36 cellular contexts compared by ENCODE assay signal in the genomic region with DNA sequence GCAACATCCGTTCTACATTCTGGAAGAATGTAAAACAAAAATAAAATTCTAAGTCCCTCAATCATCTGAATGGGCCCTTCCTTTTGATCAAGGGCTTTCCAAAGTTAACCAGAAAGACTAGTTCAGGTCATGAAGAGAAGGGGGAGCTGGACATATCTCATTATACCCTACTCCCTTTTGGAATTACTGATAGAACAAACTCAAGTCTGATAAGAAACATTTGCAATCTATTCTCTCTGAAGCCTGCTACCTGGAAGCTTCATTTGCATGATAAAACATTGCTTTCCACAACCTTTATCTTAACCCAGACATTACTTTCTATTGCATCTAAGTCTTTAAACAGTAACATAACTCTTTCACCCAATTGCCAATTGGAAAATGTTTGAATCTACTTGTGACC. TPM values are rescaled to one million over a fixed set of nuclear protein-coding genes. Genes with fewer than 3 reads are reported as not detected.
"Had no signal": no experiment of that assay in that cellular context is flagged by ENCODE, and none has a peak within 500 bp of the region (broad histone marks: within the 10 kb centered on the region; RNA-seq: fewer than 3 reads in every experiment).

No MANE protein-coding gene starts in this region.

- H3K4me1 Mint-ChIP-seq: memory B cell; mesothelial cell of epicardium; naive B cell; neural crest cell; stimulated activated effector memory CD8-positive, alpha-beta T cell treated with anti-CD3 and anti-CD28 coated beads, Interleukin-12 subunit alpha, Interleukin-12 subunit beta, amount 100 ng/mL, for 72 hours had no signal

- H3K36me3 Mint-ChIP-seq: memory B cell; mesothelial cell of epicardium; stimulated activated effector memory CD8-positive, alpha-beta T cell treated with anti-CD3 and anti-CD28 coated beads, Interleukin-12 subunit alpha, Interleukin-12 subunit beta, amount 100 ng/mL, for 72 hours had no signal

- H3K27ac Mint-ChIP-seq: memory B cell; mesothelial cell of epicardium; naive B cell; natural killer cell treated with Interleukin-12 subunit alpha and Interleukin-12 subunit beta and Interleukin-15 and Interleukin-18, amount 100 ng/mL, for 72 hours; stimulated activated effector memory CD8-positive, alpha-beta T cell treated with anti-CD3 and anti-CD28 coated beads, Interleukin-12 subunit alpha, Interleukin-12 subunit beta, amount 100 ng/mL, for 72 hours had no signal

- H3K4me3 Mint-ChIP-seq: memory B cell; mesothelial cell of epicardium; naive B cell; natural killer cell treated with Interleukin-12 subunit alpha and Interleukin-12 subunit beta and Interleukin-15 and Interleukin-18, amount 100 ng/mL, for 72 hours; neural crest cell; stimulated activated effector memory CD8-positive, alpha-beta T cell treated with anti-CD3 and anti-CD28 coated beads, Interleukin-12 subunit alpha, Interleukin-12 subunit beta, amount 100 ng/mL, for 72 hours had no signal

- H3K36me3 ChIP-seq: gastrocnemius medialis, heart right ventricle, neutrophil, prostate gland, right atrium auricular region, stomach, thyroid gland, vagina had no signal

- H3K27ac ChIP-seq: coronary artery, gastrocnemius medialis, heart right ventricle, neutrophil, prostate gland, right atrium auricular region, stomach, thyroid gland, vagina had no signal

- H3K27me3 ChIP-seq: gastrocnemius medialis, neutrophil, right atrium auricular region, stomach, thyroid gland, vagina had no signal

- H3K4me2 ChIP-seq: smooth muscle cell had no signal

- ATAC-seq: gastrocnemius medialis; heart right ventricle; left ventricle myocardium superior; mucosa of descending colon; natural killer cell treated with Interleukin-12 subunit alpha and Interleukin-12 subunit beta and Interleukin-15 and Interleukin-18, amount 100 ng/mL, for 72 hours; sciatic nerve; stimulated activated effector memory CD8-positive, alpha-beta T cell treated with anti-CD3 and anti-CD28 coated beads, Interleukin-12 subunit alpha, Interleukin-12 subunit beta, amount 100 ng/mL, for 72 hours had no signal

- DNase-seq: dermis blood vessel endothelial cell; effector memory CD4-positive, alpha-beta T cell; foreskin fibroblast; gastrocnemius medialis; heart right ventricle; hippocampal formation; left ventricle myocardium superior; mucosa of descending colon; naive B cell; stimulated activated CD4-positive, alpha-beta T cell treated with anti-CD3 and anti-CD28 coated beads, Interleukin-12 subunit alpha, Interleukin-12 subunit beta, amount 100 ng/mL, for 4 hours; stimulated activated CD4-positive, alpha-beta T cell treated with anti-CD3 and anti-CD28 coated beads, Interleukin-2, amount 100 ng/mL, for 24 hours; stimulated activated CD4-positive, alpha-beta T cell treated with anti-CD3 and anti-CD28 coated beads, Interleukin-4, amount 100 ng/mL, for 24 hours; stimulated activated naive CD4-positive, alpha-beta T cell treated with Interleukin-2 at 50 U/mL for 16 hours; stomach; thyroid gland; trophoblast cell had no signal

- H3K4me3 ChIP-seq: coronary artery, gastrocnemius medialis, heart right ventricle, lung, mucosa of descending colon, prostate gland, right atrium auricular region, smooth muscle cell, stomach, thyroid gland, vagina had no signal

- H3K9me3 ChIP-seq: gastrocnemius medialis, neutrophil, prostate gland, right atrium auricular region, thyroid gland, vagina had no signal

- H3K4me1 ChIP-seq: gastrocnemius medialis, heart right ventricle, prostate gland, right atrium auricular region, stomach, thyroid gland, vagina had no signal

RNA-seq across cellular contexts. Expression of gene ACSM4, which starts 8.3 kb away (rescaled TPM):
- total RNA-seq: dermis blood vessel endothelial cell; gastrocnemius medialis; glomerular endothelial cell; heart right ventricle; left ventricle myocardium superior; lung; mesothelial cell of epicardium; mucosa of descending colon; natural killer cell treated with Interleukin-12 subunit alpha and Interleukin-12 subunit beta and Interleukin-15 and Interleukin-18, amount 100 ng/mL, for 72 hours; neural crest cell; omental fat pad; right atrium auricular region; sciatic nerve; smooth muscle cell; stomach; subcutaneous adipose tissue; temporal lobe; thyroid gland; ureter; vagina had no signal
- polyA plus RNA-seq: esophagus, heart right ventricle, keratinocyte, lung, smooth muscle cell, stomach had no signal
